In genomic region chr18:79274823-79275222, GRCh38 we compare ENCODE assay signal across 2 cellular contexts.
TF ChIP-seq lines count a peak whose summit lies in the region.

No MANE protein-coding gene starts in this region.

TF ChIP-seq in GM12878, 131 proteins besides CTCF, POLR2A, EP300 and RAD21 (continued from another document):
- TF ChIP-seq ZBTB33 (IDR thresholded peaks at IDR 0.05) = no peak
- TF ChIP-seq ZBED1 (IDR thresholded peaks at IDR 0.05; ENCODE audit: borderline replicate concordance) = no peak
- TF ChIP-seq MYB (IDR thresholded peaks at IDR 0.05; ENCODE audit: borderline replicate concordance, low read depth, low read length) = no peak

TF ChIP-seq in SK-N-SH treated with all-trans-retinoic acid at 6 μM for 48 hours, 23 proteins besides CTCF, POLR2A, EP300 and RAD21 (continued from another document):
- TF ChIP-seq, protein P1, sequence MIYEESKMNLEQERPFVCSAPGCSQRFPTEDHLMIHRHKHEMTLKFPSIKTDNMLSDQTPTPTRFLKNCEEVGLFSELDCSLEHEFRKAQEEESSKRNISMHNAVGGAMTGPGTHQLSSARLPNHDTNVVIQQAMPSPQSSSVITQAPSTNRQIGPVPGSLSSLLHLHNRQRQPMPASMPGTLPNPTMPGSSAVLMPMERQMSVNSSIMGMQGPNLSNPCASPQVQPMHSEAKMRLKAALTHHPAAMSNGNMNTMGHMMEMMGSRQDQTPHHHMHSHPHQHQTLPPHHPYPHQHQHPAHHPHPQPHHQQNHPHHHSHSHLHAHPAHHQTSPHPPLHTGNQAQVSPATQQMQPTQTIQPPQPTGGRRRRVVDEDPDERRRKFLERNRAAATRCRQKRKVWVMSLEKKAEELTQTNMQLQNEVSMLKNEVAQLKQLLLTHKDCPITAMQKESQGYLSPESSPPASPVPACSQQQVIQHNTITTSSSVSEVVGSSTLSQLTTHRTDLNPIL (CRISPR knock-in tag; IDR thresholded peaks at IDR 0.05; ENCODE audit: low read depth) = no peak
- TF ChIP-seq, protein P2, sequence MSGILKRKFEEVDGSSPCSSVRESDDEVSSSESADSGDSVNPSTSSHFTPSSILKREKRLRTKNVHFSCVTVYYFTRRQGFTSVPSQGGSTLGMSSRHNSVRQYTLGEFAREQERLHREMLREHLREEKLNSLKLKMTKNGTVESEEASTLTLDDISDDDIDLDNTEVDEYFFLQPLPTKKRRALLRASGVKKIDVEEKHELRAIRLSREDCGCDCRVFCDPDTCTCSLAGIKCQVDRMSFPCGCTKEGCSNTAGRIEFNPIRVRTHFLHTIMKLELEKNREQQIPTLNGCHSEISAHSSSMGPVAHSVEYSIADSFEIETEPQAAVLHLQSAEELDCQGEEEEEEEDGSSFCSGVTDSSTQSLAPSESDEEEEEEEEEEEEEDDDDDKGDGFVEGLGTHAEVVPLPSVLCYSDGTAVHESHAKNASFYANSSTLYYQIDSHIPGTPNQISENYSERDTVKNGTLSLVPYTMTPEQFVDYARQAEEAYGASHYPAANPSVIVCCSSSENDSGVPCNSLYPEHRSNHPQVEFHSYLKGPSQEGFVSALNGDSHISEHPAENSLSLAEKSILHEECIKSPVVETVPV (CRISPR knock-in tag; IDR thresholded peaks at IDR 0.05) = no peak
- no peak for TF ChIP-seq ARNTL (CRISPR knock-in tag; IDR thresholded peaks at IDR 0.05; ENCODE audit: borderline replicate concordance, low read depth)
